In the genomic region with DNA sequence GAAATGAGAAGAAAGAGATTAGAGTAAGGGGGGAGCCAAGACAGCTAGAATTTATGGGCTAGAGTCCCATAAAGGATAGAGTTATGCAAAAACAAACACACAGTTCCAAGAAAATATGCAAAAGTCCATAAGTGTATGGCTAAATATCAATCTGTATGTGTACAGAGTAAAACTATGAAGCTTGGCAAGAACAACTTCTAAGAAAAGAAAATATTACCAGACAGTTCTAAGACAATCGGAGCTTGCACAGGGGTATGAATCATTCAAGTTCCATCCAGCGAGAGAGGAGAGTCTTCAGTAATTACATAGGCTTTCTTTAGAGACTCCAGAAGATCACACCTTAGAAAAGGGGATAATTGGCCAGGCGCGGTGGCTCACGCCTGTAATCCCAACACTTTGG, we compare ENCODE assay signal across 37 cellular contexts. TPM values are rescaled to one million over a fixed set of nuclear protein-coding genes. Genes with fewer than 3 reads are reported as not detected.
A peak's percentile ranks its signal among the peaks of the same experiment; 100 is the strongest.
DNase-seq lines count a peak whose midpoint lies in the region; ATAC-seq and TF ChIP-seq lines count a peak whose summit lies in the region.
"Had no signal": no experiment of that assay in that cellular context is flagged by ENCODE, and none has a peak within 500 bp of the region (broad histone marks: within the 10 kb centered on the region; RNA-seq: fewer than 3 reads in every experiment).

No MANE protein-coding gene starts in this region.

- H3K36me3 Mint-ChIP-seq in T-cell: no peaks in the 10 kb centered on the region
- H3K36me3 Mint-ChIP-seq: CD14-positive monocyte; natural killer cell; stimulated activated effector memory CD8-positive, alpha-beta T cell treated with anti-CD3 and anti-CD28 coated beads, Interleukin-12 subunit alpha, Interleukin-12 subunit beta, amount 100 ng/mL, for 72 hours had no signal

- ATAC-seq in GM18502 (IDR thresholded peaks at IDR 0.05; ENCODE audit: poor library complexity, unreplicated experiment): no peak
- ATAC-seq in T-cell (replicated peaks in 1 of 4): no peak
- ATAC-seq: body of pancreas; gastroesophageal sphincter; left cardiac atrium; natural killer cell; psoas muscle; stimulated activated effector memory CD8-positive, alpha-beta T cell treated with anti-CD3 and anti-CD28 coated beads, Interleukin-12 subunit alpha, Interleukin-12 subunit beta, amount 100 ng/mL, for 72 hours had no signal

- DNase-seq in NCI-H2227 (lab: John Stamatoyannopoulos, UW; ENCODE audit: unreplicated experiment) (peak; percentile 54), brain pericyte (ENCODE audit: low read depth, low spot score) (peak; percentile 11), fibroblast of the aortic adventitia (ENCODE audit: low read depth) (peak; percentile 79), superior temporal gyrus (ENCODE audit: extremely low spot score) (peak; percentile 10), cortex of kidney (lab: John Stamatoyannopoulos, UW) (no peak), T-cell (no peak)
- DNase-seq: activated CD4-positive, alpha-beta T cell treated with anti-CD3 and anti-CD28 coated beads, Interleukin-2, amount 50 U/mL, for 1 hour; activated CD4-positive, CD25-positive, alpha-beta regulatory T cell; activated T-cell treated with anti-CD3 and anti-CD28 coated beads, Interleukin-2, amount 50 U/mL, for 1 hour; body of pancreas; Calu3; DND-41; effector CD8-positive, alpha-beta T cell; GOT3; HFFc6; Kasumi-1; left cardiac atrium; natural killer cell; NCI-H1417 treated with DMSO at 0.1 percent for 48 hours; NCI-H2029 treated with DMSO at 0.1 percent for 48 hours; NCI-H446; nucleus accumbens; psoas muscle; sigmoid colon; stimulated activated CD4-positive, alpha-beta T cell treated with anti-CD3 and anti-CD28 coated beads, Interleukin-15, amount 100 ng/mL, for 24 hours; substantia nigra; upper lobe of left lung had no signal

- POLR2A ChIA-PET in T-cell (lab: Charles Lee): no interaction called here

- TF ChIP-seq CTCF in fibroblast of the aortic adventitia (IDR thresholded peaks at IDR 0.05; ENCODE audit: insufficient read depth, low read length): no peak

- H3K4me1 Mint-ChIP-seq in T-cell: no peaks in the 10 kb centered on the region
- H3K4me1 Mint-ChIP-seq: CD14-positive monocyte; natural killer cell; stimulated activated effector memory CD8-positive, alpha-beta T cell treated with anti-CD3 and anti-CD28 coated beads, Interleukin-12 subunit alpha, Interleukin-12 subunit beta, amount 100 ng/mL, for 72 hours had no signal

- no peak overlapping the region for H3K27ac Mint-ChIP-seq in T-cell
- H3K27ac Mint-ChIP-seq: CD14-positive monocyte; HFFc6; natural killer cell; stimulated activated effector memory CD8-positive, alpha-beta T cell treated with anti-CD3 and anti-CD28 coated beads, Interleukin-12 subunit alpha, Interleukin-12 subunit beta, amount 100 ng/mL, for 72 hours had no signal

- CTCF ChIA-PET in T-cell (lab: Charles Lee): no interaction called here

- H3K9me3 Mint-ChIP-seq in T-cell: peaks cover 3 to 17% (median 17%) of the 10 kb centered on the region in 3 donors

- peaks cover 21 to 22% of the 10 kb centered on the region in 2 donors for H3K27me3 Mint-ChIP-seq in T-cell

- H3K4me3 Mint-ChIP-seq in T-cell: no peak overlapping the region
- H3K4me3 Mint-ChIP-seq: CD14-positive monocyte; HFFc6; natural killer cell; stimulated activated effector memory CD8-positive, alpha-beta T cell treated with anti-CD3 and anti-CD28 coated beads, Interleukin-12 subunit alpha, Interleukin-12 subunit beta, amount 100 ng/mL, for 72 hours had no signal

- H3K4me3 ChIP-seq in fibroblast of the aortic adventitia (ENCODE audit: low read depth, low read length): no peak overlapping the region
- H3K4me3 ChIP-seq: body of pancreas, gastroesophageal sphincter, hepatocyte, lung, psoas muscle, sigmoid colon, upper lobe of left lung had no signal

RNA-seq across cellular contexts. Expression of gene GDPD4, which starts 41.8 kb away (rescaled TPM):
- total RNA-seq in fibroblast of the aortic adventitia (ENCODE audit: low replicate concordance) (not detected in 2 replicates), T-cell (not detected)
- total RNA-seq: body of pancreas; Calu3; gastroesophageal sphincter; HFFc6; left cardiac atrium; lung; mononuclear cell; natural killer cell; OCI-LY7; psoas muscle; sigmoid colon; SK-MEL-5; T-helper 1 cell treated with Interleukin-12 subunit alpha and Interleukin-12 subunit beta and Interleukin-4 antibody, amounts not matched to agents 30 ng/mL and 1 ng/mL, for 36 hours; upper lobe of left lung had no signal

Comparison
In these comparisons a context has a peak if more than half of its experiments do, and no peak if none do; other contexts are left out.
1. DNase-seq: peak in NCI-H2227 (single experiment), brain pericyte (single experiment), fibroblast of the aortic adventitia (single experiment) and superior temporal gyrus (single experiment); none in cortex of kidney (single experiment) and T-cell (0 of 34).